ENCODE assay signal across 10 cellular contexts in the genomic region with DNA sequence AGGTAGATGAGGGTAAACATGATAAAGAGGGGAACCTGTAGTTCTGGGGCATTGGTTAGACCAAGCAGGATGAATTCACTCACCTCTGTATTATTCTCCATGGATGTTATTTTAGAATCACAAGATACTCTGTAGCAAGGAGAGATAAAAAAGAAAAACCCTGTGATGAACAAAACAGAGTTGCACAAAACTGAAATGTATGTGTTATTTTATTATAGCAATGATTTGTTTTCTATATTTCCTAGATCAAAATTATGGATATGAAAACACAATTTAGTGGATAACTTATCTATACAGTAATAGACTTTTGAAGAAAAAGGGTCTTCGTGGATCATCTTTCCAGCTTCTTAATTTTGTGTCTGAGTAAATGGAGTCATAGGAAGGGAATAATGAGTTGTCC. TPM values are rescaled to one million over a fixed set of nuclear protein-coding genes. Genes with fewer than 3 reads are reported as not detected.
"Had no signal": no experiment of that assay in that cellular context is flagged by ENCODE, and none has a peak within 500 bp of the region (broad histone marks: within the 10 kb centered on the region; RNA-seq: fewer than 3 reads in every experiment).

OR5B17 (minus strand) TSS at position 101 of the 400 bp plus-strand sequence; CDS start at position 101, 0 bp downstream.

- H3K4me1 ChIP-seq: HAP-1 had no signal

- H3K9me3 ChIP-seq: HAP-1 had no signal

- DNase-seq: GM23248, GOT3, H7, H9, HCEC 1CT, HFFc6 had no signal

- H3K4me3 ChIP-seq: GM23248, GM23338, HAP-1 had no signal

- H3K4me2 ChIP-seq: GM23338 had no signal

- H3K27ac ChIP-seq: GM23248 had no signal

- H3K36me3 ChIP-seq: HAP-1 had no signal

- H2AFZ ChIP-seq: GM23248, GM23338 had no signal

RNA-seq across cellular contexts. Expression of gene OR5B17, which starts in this region (rescaled TPM):
- total RNA-seq: GM23248, GM23338, H1, H4, H7, H9, HFFc6 had no signal
